Comparison of ENCODE assay signal across 40 cellular contexts in the genomic region with DNA sequence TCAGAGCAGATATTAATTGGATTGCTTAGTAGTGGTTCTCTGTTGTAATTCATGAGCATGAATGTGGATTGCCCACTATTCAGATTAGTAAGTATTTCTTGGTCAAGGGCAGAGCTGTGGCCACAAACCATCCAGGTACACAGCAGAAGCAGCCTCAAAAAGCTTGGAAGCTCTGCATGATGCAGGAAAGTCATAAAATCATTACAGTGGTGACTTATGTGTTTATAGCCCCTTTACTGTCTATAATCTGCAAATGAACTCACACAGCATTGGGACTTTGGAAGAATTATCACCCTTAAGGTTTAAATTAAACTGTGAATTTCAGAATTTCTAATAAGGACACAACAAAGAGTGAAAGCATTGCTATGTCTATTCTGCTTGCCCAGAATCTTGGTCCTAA. TPM values are rescaled to one million over a fixed set of nuclear protein-coding genes. Genes with fewer than 3 reads are reported as not detected.
"Had no signal": no experiment of that assay in that cellular context is flagged by ENCODE, and none has a peak within 500 bp of the region (broad histone marks: within the 10 kb centered on the region; RNA-seq: fewer than 3 reads in every experiment).

No MANE protein-coding gene starts in this region.

- H3K4me3 ChIP-seq: ascending aorta, cardiac muscle cell had no signal

- H3K27me3 Mint-ChIP-seq: activated CD4-positive, alpha-beta T cell treated with anti-CD3 and anti-CD28 coated beads, Interleukin-2, amount 10 ng/mL, durations not matched to agents 24 days and 14 days; activated CD8-positive, alpha-beta T cell treated with anti-CD3 and anti-CD28 coated beads for 36 hours; activated naive CD4-positive, alpha-beta T cell treated with anti-CD3 and anti-CD28 coated beads, Interleukin-2, amount 10 ng/mL, durations not matched to agents 7 days and 5 days; activated naive CD4-positive, alpha-beta T cell treated with anti-CD3 and anti-CD28 coated beads, Interleukin-2, amount 50 U/mL, for 24 hours; activated naive CD8-positive, alpha-beta T cell; activated naive CD8-positive, alpha-beta T cell treated with anti-CD3 and anti-CD28 coated beads, Interleukin-2, amount 50 U/mL, for 24 hours had no signal

- H3K36me3 ChIP-seq: ascending aorta, cardiac muscle cell had no signal

- H3K27ac ChIP-seq: ascending aorta, cardiac muscle cell, VCaP had no signal

- H3K9me3 Mint-ChIP-seq: activated B cell treated with CpG ODN at 0.5 μM for 24 hours; activated CD4-positive, alpha-beta memory T cell treated with anti-CD3 and anti-CD28 coated beads for 36 hours; activated CD4-positive, alpha-beta T cell treated with anti-CD3 and anti-CD28 coated beads, Interleukin-2, amount 10 ng/mL, durations not matched to agents 24 days and 14 days; activated CD8-positive, alpha-beta T cell treated with anti-CD3 and anti-CD28 coated beads for 36 hours; activated naive CD4-positive, alpha-beta T cell treated with anti-CD3 and anti-CD28 coated beads, Interleukin-2, amount 10 ng/mL, durations not matched to agents 7 days and 5 days; activated naive CD8-positive, alpha-beta T cell treated with anti-CD3 and anti-CD28 coated beads, Interleukin-2, amount 10 ng/mL, durations not matched to agents 7 days and 5 days; activated naive CD8-positive, alpha-beta T cell treated with anti-CD3 and anti-CD28 coated beads, Interleukin-2, amount 50 U/mL, for 24 hours; activated T-cell treated with anti-CD3 and anti-CD28 coated beads, Interleukin-2, amount 50 U/mL, for 4 hours; activated T-cell treated with anti-CD3 and anti-CD28 coated beads, Interleukin-2, amount 50 U/mL, for 72 hours; activated T-helper 1 cell treated with anti-CD3 and anti-CD28 coated beads, Interleukin-12 subunit alpha, Interleukin-12 subunit beta, Interleukin-2, Interleukin-4 antibody, amounts not matched to agents 30 ng/mL and 10 ng/mL and 1 ng/mL, durations not matched to agents 14 hours and 24 hours and 36 hours; activated T-helper 17 cell treated with anti-CD3 and anti-CD28 coated beads, Interleukin-2, amount 50 U/mL, for 72 hours; central memory CD8-positive, alpha-beta T cell; T-cell; T-helper 2 cell treated with Interferon-gamma antibody and Interleukin-4, amounts not matched to agents 5 μg/mL and 100 μg/mL, for 36 hours had no signal

- H3K27me3 ChIP-seq: ascending aorta, cardiac muscle cell had no signal

- ATAC-seq: activated CD8-positive, alpha-beta T cell treated with anti-CD3 and anti-CD28 coated beads for 36 hours; activated naive CD8-positive, alpha-beta T cell treated with anti-CD3 and anti-CD28 coated beads, Interleukin-2, amount 50 U/mL, for 24 hours; activated T-cell treated with anti-CD3 and anti-CD28 coated beads, Interleukin-2, amount 50 U/mL, for 4 hours; activated T-cell treated with anti-CD3 and anti-CD28 coated beads, Interleukin-2, amount 50 U/mL, for 72 hours; activated T-helper 17 cell treated with anti-CD3 and anti-CD28 coated beads, Interleukin-2, amount 50 U/mL, for 72 hours; T-cell had no signal

- FAIRE-seq: bronchial epithelial cell, TTC549 had no signal

- H3K36me3 Mint-ChIP-seq: activated CD4-positive, alpha-beta memory T cell treated with anti-CD3 and anti-CD28 coated beads for 36 hours; activated naive CD4-positive, alpha-beta T cell treated with anti-CD3 and anti-CD28 coated beads, Interleukin-2, amount 10 ng/mL, durations not matched to agents 7 days and 5 days; activated naive CD4-positive, alpha-beta T cell treated with anti-CD3 and anti-CD28 coated beads, Interleukin-2, amount 50 U/mL, for 24 hours; activated naive CD8-positive, alpha-beta T cell; activated naive CD8-positive, alpha-beta T cell treated with anti-CD3 and anti-CD28 coated beads, Interleukin-2, amount 10 ng/mL, durations not matched to agents 7 days and 5 days; brain; T-cell had no signal

- H3K9me3 ChIP-seq: ascending aorta had no signal

- H3K4me1 Mint-ChIP-seq: activated B cell treated with CpG ODN at 0.5 μM for 24 hours; activated CD4-positive, alpha-beta T cell treated with anti-CD3 and anti-CD28 coated beads, Interleukin-2, amount 10 ng/mL, durations not matched to agents 24 days and 14 days; activated naive CD4-positive, alpha-beta T cell treated with anti-CD3 and anti-CD28 coated beads, Interleukin-2, amount 10 ng/mL, durations not matched to agents 7 days and 5 days; activated naive CD4-positive, alpha-beta T cell treated with anti-CD3 and anti-CD28 coated beads, Interleukin-2, amount 50 U/mL, for 24 hours; activated naive CD8-positive, alpha-beta T cell treated with anti-CD3 and anti-CD28 coated beads, Interleukin-2, amount 10 ng/mL, durations not matched to agents 7 days and 5 days; activated naive CD8-positive, alpha-beta T cell treated with anti-CD3 and anti-CD28 coated beads, Interleukin-2, amount 50 U/mL, for 24 hours; activated T-helper 17 cell treated with anti-CD3 and anti-CD28 coated beads, Interleukin-2, amount 50 U/mL, for 72 hours; brain; central memory CD8-positive, alpha-beta T cell; T-cell had no signal

- H3K4me3 Mint-ChIP-seq: activated B cell treated with CpG ODN at 0.5 μM for 24 hours; activated CD4-positive, alpha-beta memory T cell treated with anti-CD3 and anti-CD28 coated beads for 36 hours; activated CD4-positive, alpha-beta T cell treated with anti-CD3 and anti-CD28 coated beads, Interleukin-2, amount 10 ng/mL, durations not matched to agents 24 days and 14 days; activated CD8-positive, alpha-beta T cell treated with anti-CD3 and anti-CD28 coated beads for 36 hours; activated naive CD4-positive, alpha-beta T cell treated with anti-CD3 and anti-CD28 coated beads, Interleukin-2, amount 10 ng/mL, durations not matched to agents 7 days and 5 days; activated naive CD4-positive, alpha-beta T cell treated with anti-CD3 and anti-CD28 coated beads, Interleukin-2, amount 50 U/mL, for 24 hours; activated naive CD8-positive, alpha-beta T cell; activated naive CD8-positive, alpha-beta T cell treated with anti-CD3 and anti-CD28 coated beads, Interleukin-2, amount 10 ng/mL, durations not matched to agents 7 days and 5 days; activated naive CD8-positive, alpha-beta T cell treated with anti-CD3 and anti-CD28 coated beads, Interleukin-2, amount 50 U/mL, for 24 hours; activated T-cell treated with anti-CD3 and anti-CD28 coated beads, Interleukin-2, amount 50 U/mL, for 4 hours; activated T-cell treated with anti-CD3 and anti-CD28 coated beads, Interleukin-2, amount 50 U/mL, for 72 hours; activated T-helper 1 cell treated with anti-CD3 and anti-CD28 coated beads, Interleukin-12 subunit alpha, Interleukin-12 subunit beta, Interleukin-2, Interleukin-4 antibody, amounts not matched to agents 30 ng/mL and 10 ng/mL and 1 ng/mL, durations not matched to agents 14 hours and 24 hours and 36 hours; activated T-helper 17 cell treated with anti-CD3 and anti-CD28 coated beads, Interleukin-2, amount 50 U/mL, for 72 hours; brain; central memory CD8-positive, alpha-beta T cell; T-cell; T-helper 2 cell treated with Interferon-gamma antibody and Interleukin-4, amounts not matched to agents 5 μg/mL and 100 μg/mL, for 36 hours had no signal

- H3K4me1 ChIP-seq: ascending aorta had no signal

- DNase-seq: activated B cell treated with CpG ODN at 0.5 μM for 24 hours; activated CD4-positive, alpha-beta memory T cell treated with anti-CD3 and anti-CD28 coated beads for 36 hours; activated CD4-positive, alpha-beta T cell treated with anti-CD3 and anti-CD28 coated beads for 4 hours; activated CD4-positive, alpha-beta T cell treated with anti-CD3 and anti-CD28 coated beads, Interleukin-2, amount 10 ng/mL, durations not matched to agents 24 days and 14 days; activated CD4-positive, alpha-beta T cell treated with anti-CD3 and anti-CD28 coated beads, Interleukin-2, amount 50 U/mL, for 1 hour; activated CD4-positive, alpha-beta T cell treated with anti-CD3 and anti-CD28 coated beads, Interleukin-2, amount 50 U/mL, for 4 hours; activated CD4-positive, CD25-positive, alpha-beta regulatory T cell treated with anti-CD3 and anti-CD28 coated beads, Interleukin-2, amount 50 U/mL, for 72 hours; activated CD8-positive, alpha-beta memory T cell treated with anti-CD3 and anti-CD28 coated beads, Interleukin-2, amount 50 U/mL, for 4 hours; activated CD8-positive, alpha-beta T cell treated with anti-CD3 and anti-CD28 coated beads for 36 hours; activated gamma-delta T cell; activated naive CD4-positive, alpha-beta T cell treated with anti-CD3 and anti-CD28 coated beads, Interleukin-2, amount 10 ng/mL, durations not matched to agents 7 days and 5 days; activated naive CD4-positive, alpha-beta T cell treated with Interleukin-2 at 50 U/mL for 16 hours; activated naive CD8-positive, alpha-beta T cell treated with anti-CD3 and anti-CD28 coated beads, Interleukin-2, amount 10 ng/mL, durations not matched to agents 7 days and 5 days; activated naive CD8-positive, alpha-beta T cell treated with anti-CD3 and anti-CD28 coated beads, Interleukin-2, amount 50 U/mL, for 24 hours; activated T-cell treated with anti-CD3 and anti-CD28 coated beads for 4 hours; activated T-cell treated with anti-CD3 and anti-CD28 coated beads, Interleukin-2, amount 50 U/mL, for 1 hour; activated T-cell treated with anti-CD3 and anti-CD28 coated beads, Interleukin-2, amount 50 U/mL, for 4 hours; activated T-cell treated with anti-CD3 and anti-CD28 coated beads, Interleukin-2, amount 50 U/mL, for 72 hours; amygdala; anterior cingulate cortex; caudate nucleus; cerebellar nuclear complex; T-cell; T-helper 2 cell; T-helper 9 cell had no signal

- H3K27ac Mint-ChIP-seq: activated B cell treated with CpG ODN at 0.5 μM for 24 hours; activated CD4-positive, alpha-beta memory T cell treated with anti-CD3 and anti-CD28 coated beads for 36 hours; activated CD4-positive, alpha-beta T cell treated with anti-CD3 and anti-CD28 coated beads, Interleukin-2, amount 10 ng/mL, durations not matched to agents 24 days and 14 days; activated CD8-positive, alpha-beta T cell treated with anti-CD3 and anti-CD28 coated beads for 36 hours; activated naive CD4-positive, alpha-beta T cell treated with anti-CD3 and anti-CD28 coated beads, Interleukin-2, amount 10 ng/mL, durations not matched to agents 7 days and 5 days; activated naive CD4-positive, alpha-beta T cell treated with anti-CD3 and anti-CD28 coated beads, Interleukin-2, amount 50 U/mL, for 24 hours; activated naive CD8-positive, alpha-beta T cell; activated naive CD8-positive, alpha-beta T cell treated with anti-CD3 and anti-CD28 coated beads, Interleukin-2, amount 10 ng/mL, durations not matched to agents 7 days and 5 days; activated naive CD8-positive, alpha-beta T cell treated with anti-CD3 and anti-CD28 coated beads, Interleukin-2, amount 50 U/mL, for 24 hours; activated T-cell treated with anti-CD3 and anti-CD28 coated beads, Interleukin-2, amount 50 U/mL, for 72 hours; activated T-helper 1 cell treated with anti-CD3 and anti-CD28 coated beads, Interleukin-12 subunit alpha, Interleukin-12 subunit beta, Interleukin-2, Interleukin-4 antibody, amounts not matched to agents 30 ng/mL and 10 ng/mL and 1 ng/mL, durations not matched to agents 14 hours and 24 hours and 36 hours; activated T-helper 17 cell treated with anti-CD3 and anti-CD28 coated beads, Interleukin-2, amount 50 U/mL, for 72 hours; brain; T-cell; T-helper 2 cell treated with Interferon-gamma antibody and Interleukin-4, amounts not matched to agents 5 μg/mL and 100 μg/mL, for 36 hours had no signal

RNA-seq across cellular contexts. Expression of a gene that starts 1.9 kb away (rescaled TPM):
- total RNA-seq: activated B cell treated with CpG ODN at 0.5 μM for 24 hours; activated CD4-positive, alpha-beta memory T cell treated with anti-CD3 and anti-CD28 coated beads for 36 hours; activated CD4-positive, alpha-beta T cell treated with anti-CD3 and anti-CD28 coated beads, Interleukin-2, amount 10 ng/mL, durations not matched to agents 24 days and 14 days; activated CD8-positive, alpha-beta memory T cell treated with anti-CD3 and anti-CD28 coated beads for 36 hours; activated CD8-positive, alpha-beta T cell treated with anti-CD3 and anti-CD28 coated beads for 36 hours; activated naive CD8-positive, alpha-beta T cell treated with anti-CD3 and anti-CD28 coated beads, Interleukin-2, amount 10 ng/mL, durations not matched to agents 7 days and 5 days; activated T-cell treated with anti-CD3 and anti-CD28 coated beads, Interleukin-2, amount 50 U/mL, for 4 hours; activated T-cell treated with anti-CD3 and anti-CD28 coated beads, Interleukin-2, amount 50 U/mL, for 72 hours; activated T-helper 1 cell treated with anti-CD3 and anti-CD28 coated beads, Interleukin-12 subunit alpha, Interleukin-12 subunit beta, Interleukin-2, Interleukin-4 antibody, amounts not matched to agents 30 ng/mL and 10 ng/mL and 1 ng/mL, durations not matched to agents 14 hours and 24 hours and 36 hours; activated T-helper 17 cell treated with anti-CD3 and anti-CD28 coated beads, Interleukin-2, amount 50 U/mL, for 72 hours; ascending aorta; cardiac muscle cell; T-cell; T-helper 1 cell treated with Interleukin-12 subunit alpha and Interleukin-12 subunit beta and Interleukin-4 antibody, amounts not matched to agents 30 ng/mL and 1 ng/mL, for 36 hours had no signal
- polyA plus RNA-seq: cardiac muscle cell had no signal

RNA-seq across cellular contexts. Expression of a gene that starts 20.0 kb away (rescaled TPM):
- total RNA-seq: activated B cell treated with CpG ODN at 0.5 μM for 24 hours; activated CD4-positive, alpha-beta memory T cell treated with anti-CD3 and anti-CD28 coated beads for 36 hours; activated CD4-positive, alpha-beta T cell treated with anti-CD3 and anti-CD28 coated beads, Interleukin-2, amount 10 ng/mL, durations not matched to agents 24 days and 14 days; activated CD8-positive, alpha-beta memory T cell treated with anti-CD3 and anti-CD28 coated beads for 36 hours; activated CD8-positive, alpha-beta T cell treated with anti-CD3 and anti-CD28 coated beads for 36 hours; activated naive CD8-positive, alpha-beta T cell treated with anti-CD3 and anti-CD28 coated beads, Interleukin-2, amount 10 ng/mL, durations not matched to agents 7 days and 5 days; activated T-cell treated with anti-CD3 and anti-CD28 coated beads, Interleukin-2, amount 50 U/mL, for 4 hours; activated T-cell treated with anti-CD3 and anti-CD28 coated beads, Interleukin-2, amount 50 U/mL, for 72 hours; activated T-helper 1 cell treated with anti-CD3 and anti-CD28 coated beads, Interleukin-12 subunit alpha, Interleukin-12 subunit beta, Interleukin-2, Interleukin-4 antibody, amounts not matched to agents 30 ng/mL and 10 ng/mL and 1 ng/mL, durations not matched to agents 14 hours and 24 hours and 36 hours; activated T-helper 17 cell treated with anti-CD3 and anti-CD28 coated beads, Interleukin-2, amount 50 U/mL, for 72 hours; ascending aorta; bronchial epithelial cell; T-cell; T-helper 1 cell treated with Interleukin-12 subunit alpha and Interleukin-12 subunit beta and Interleukin-4 antibody, amounts not matched to agents 30 ng/mL and 1 ng/mL, for 36 hours had no signal
- polyA plus RNA-seq: cardiac muscle cell had no signal

RNA-seq across cellular contexts. Expression of a gene that starts 29.3 kb away (rescaled TPM):
- total RNA-seq: activated B cell treated with CpG ODN at 0.5 μM for 24 hours; activated CD4-positive, alpha-beta memory T cell treated with anti-CD3 and anti-CD28 coated beads for 36 hours; activated CD4-positive, alpha-beta T cell treated with anti-CD3 and anti-CD28 coated beads, Interleukin-2, amount 10 ng/mL, durations not matched to agents 24 days and 14 days; activated CD8-positive, alpha-beta memory T cell treated with anti-CD3 and anti-CD28 coated beads for 36 hours; activated CD8-positive, alpha-beta T cell treated with anti-CD3 and anti-CD28 coated beads for 36 hours; activated naive CD8-positive, alpha-beta T cell treated with anti-CD3 and anti-CD28 coated beads, Interleukin-2, amount 10 ng/mL, durations not matched to agents 7 days and 5 days; activated T-cell treated with anti-CD3 and anti-CD28 coated beads, Interleukin-2, amount 50 U/mL, for 4 hours; activated T-cell treated with anti-CD3 and anti-CD28 coated beads, Interleukin-2, amount 50 U/mL, for 72 hours; activated T-helper 1 cell treated with anti-CD3 and anti-CD28 coated beads, Interleukin-12 subunit alpha, Interleukin-12 subunit beta, Interleukin-2, Interleukin-4 antibody, amounts not matched to agents 30 ng/mL and 10 ng/mL and 1 ng/mL, durations not matched to agents 14 hours and 24 hours and 36 hours; activated T-helper 17 cell treated with anti-CD3 and anti-CD28 coated beads, Interleukin-2, amount 50 U/mL, for 72 hours; ascending aorta; bronchial epithelial cell; cardiac muscle cell; T-cell; T-helper 1 cell treated with Interleukin-12 subunit alpha and Interleukin-12 subunit beta and Interleukin-4 antibody, amounts not matched to agents 30 ng/mL and 1 ng/mL, for 36 hours had no signal
- polyA plus RNA-seq: adipose tissue, cardiac muscle cell had no signal

RNA-seq across cellular contexts. Expression of a gene that starts 39.6 kb away (rescaled TPM):
- total RNA-seq: activated B cell treated with CpG ODN at 0.5 μM for 24 hours; activated CD4-positive, alpha-beta memory T cell treated with anti-CD3 and anti-CD28 coated beads for 36 hours; activated CD4-positive, alpha-beta T cell treated with anti-CD3 and anti-CD28 coated beads, Interleukin-2, amount 10 ng/mL, durations not matched to agents 24 days and 14 days; activated CD8-positive, alpha-beta memory T cell treated with anti-CD3 and anti-CD28 coated beads for 36 hours; activated CD8-positive, alpha-beta T cell treated with anti-CD3 and anti-CD28 coated beads for 36 hours; activated naive CD8-positive, alpha-beta T cell treated with anti-CD3 and anti-CD28 coated beads, Interleukin-2, amount 10 ng/mL, durations not matched to agents 7 days and 5 days; activated T-cell treated with anti-CD3 and anti-CD28 coated beads, Interleukin-2, amount 50 U/mL, for 4 hours; activated T-cell treated with anti-CD3 and anti-CD28 coated beads, Interleukin-2, amount 50 U/mL, for 72 hours; activated T-helper 1 cell treated with anti-CD3 and anti-CD28 coated beads, Interleukin-12 subunit alpha, Interleukin-12 subunit beta, Interleukin-2, Interleukin-4 antibody, amounts not matched to agents 30 ng/mL and 10 ng/mL and 1 ng/mL, durations not matched to agents 14 hours and 24 hours and 36 hours; activated T-helper 17 cell treated with anti-CD3 and anti-CD28 coated beads, Interleukin-2, amount 50 U/mL, for 72 hours; ascending aorta; cardiac muscle cell; T-cell; T-helper 1 cell treated with Interleukin-12 subunit alpha and Interleukin-12 subunit beta and Interleukin-4 antibody, amounts not matched to agents 30 ng/mL and 1 ng/mL, for 36 hours had no signal
- polyA plus RNA-seq: adipose tissue, cardiac muscle cell had no signal

RNA-seq across cellular contexts. Expression of a gene that starts 45.5 kb away (rescaled TPM):
- total RNA-seq: activated B cell treated with CpG ODN at 0.5 μM for 24 hours; activated CD4-positive, alpha-beta memory T cell treated with anti-CD3 and anti-CD28 coated beads for 36 hours; activated CD4-positive, alpha-beta T cell treated with anti-CD3 and anti-CD28 coated beads, Interleukin-2, amount 10 ng/mL, durations not matched to agents 24 days and 14 days; activated CD8-positive, alpha-beta memory T cell treated with anti-CD3 and anti-CD28 coated beads for 36 hours; activated CD8-positive, alpha-beta T cell treated with anti-CD3 and anti-CD28 coated beads for 36 hours; activated naive CD8-positive, alpha-beta T cell treated with anti-CD3 and anti-CD28 coated beads, Interleukin-2, amount 10 ng/mL, durations not matched to agents 7 days and 5 days; activated T-cell treated with anti-CD3 and anti-CD28 coated beads, Interleukin-2, amount 50 U/mL, for 4 hours; activated T-cell treated with anti-CD3 and anti-CD28 coated beads, Interleukin-2, amount 50 U/mL, for 72 hours; activated T-helper 1 cell treated with anti-CD3 and anti-CD28 coated beads, Interleukin-12 subunit alpha, Interleukin-12 subunit beta, Interleukin-2, Interleukin-4 antibody, amounts not matched to agents 30 ng/mL and 10 ng/mL and 1 ng/mL, durations not matched to agents 14 hours and 24 hours and 36 hours; activated T-helper 17 cell treated with anti-CD3 and anti-CD28 coated beads, Interleukin-2, amount 50 U/mL, for 72 hours; ascending aorta; cardiac muscle cell; T-cell; T-helper 1 cell treated with Interleukin-12 subunit alpha and Interleukin-12 subunit beta and Interleukin-4 antibody, amounts not matched to agents 30 ng/mL and 1 ng/mL, for 36 hours had no signal
- polyA plus RNA-seq: cardiac muscle cell had no signal
